ENCODE assay signal across 17 cellular contexts in the genomic region with DNA sequence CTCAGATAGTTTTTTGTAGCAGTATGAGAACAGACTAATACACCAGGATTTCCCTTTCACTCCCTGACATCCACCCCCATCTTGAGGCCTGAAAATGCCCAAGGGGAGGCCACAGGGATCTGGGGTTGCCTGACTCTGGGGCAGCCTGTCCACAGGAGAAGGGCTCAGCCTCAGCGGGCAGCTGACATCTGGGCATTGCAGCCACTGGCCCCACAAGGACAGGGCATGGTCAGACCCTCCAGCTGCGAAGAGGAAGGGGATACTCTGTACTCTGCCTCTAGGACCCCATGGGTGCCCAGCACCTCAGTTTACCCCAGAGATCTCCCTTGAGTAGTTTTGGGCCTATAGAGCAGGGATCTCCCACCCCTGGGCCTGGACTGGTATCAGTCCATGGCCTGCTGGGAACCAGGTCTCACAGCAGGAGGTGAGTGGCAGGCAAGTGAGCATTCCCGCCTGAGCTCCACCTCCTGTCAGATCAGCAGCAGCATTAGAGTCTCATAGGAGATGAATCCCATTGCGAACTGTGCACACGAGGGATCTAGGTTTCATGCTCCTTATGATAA.
A peak's percentile ranks its signal among the peaks of the same experiment; 100 is the strongest.
DNase-seq lines count a peak whose midpoint lies in the region; ATAC-seq and TF ChIP-seq lines count a peak whose summit lies in the region.
"Had no signal": no experiment of that assay in that cellular context is flagged by ENCODE, and none has a peak within 500 bp of the region (broad histone marks: within the 10 kb centered on the region; RNA-seq: fewer than 3 reads in every experiment).

No MANE protein-coding gene starts in this region.

- peaks cover 0 to 11% (median 6%) of the 10 kb centered on the region in 7 donors for H3K9me3 Mint-ChIP-seq in CD14-positive monocyte
- peaks cover 18 to 24% of the 10 kb centered on the region in 2 experiments for H3K9me3 Mint-ChIP-seq in H9

- no peak overlapping the region for H3K4me3 ChIP-seq in esophagus muscularis mucosa
- no peak overlapping the region for H3K4me3 ChIP-seq in gastrocnemius medialis

- no peak overlapping the region for H2BK12ac ChIP-seq in H9 (ENCODE audit: insufficient read length, low read depth, low read length)

- no peak overlapping the region for H3K14ac ChIP-seq in H9 (ENCODE audit: insufficient read depth, low read length)

- no peak overlapping the region for H3K23ac ChIP-seq in H9 (ENCODE audit: insufficient read length, low read depth, low read length)

- in situ Hi-C loops in gastrocnemius medialis (cut with MboI; ENCODE audit: low sequenced_read_pairs in 4 of 4): no loop called here

- H3K9ac ChIP-seq in H9 (ENCODE audit: extremely low read depth, insufficient read length, low read length): no peak overlapping the region

- no peak overlapping the region for H3K18ac ChIP-seq in H9 (ENCODE audit: insufficient read length, low read depth, low read length)

- H4K5ac ChIP-seq in H9 (ENCODE audit: insufficient read length, low read depth, low read length): no peak overlapping the region

- no peak for TF ChIP-seq EP300 in esophagus muscularis mucosa (IDR thresholded peaks at IDR 0.05)

- H4K91ac ChIP-seq in H9 (ENCODE audit: insufficient read length, low read depth, low read length): no peak overlapping the region

- no peak overlapping the region for H3K27ac ChIP-seq in H9 (ENCODE audit: insufficient read length, low read depth, low read length)
- H3K27ac ChIP-seq in esophagus muscularis mucosa (replicated peaks in 1 of 4): no peak overlapping the region
- no peak overlapping the region for H3K27ac ChIP-seq in gastrocnemius medialis
- H3K27ac ChIP-seq: C4-2B, HL-60 had no signal

- no peaks in the 10 kb centered on the region for H3K79me1 ChIP-seq in H9 (ENCODE audit: insufficient read depth, low read depth, low read length, poor library complexity, severe bottlenecking)

- no peak overlapping the region for H3K4ac ChIP-seq in H9 (ENCODE audit: low read depth, low read length)

- peak; percentile 23 for DNase-seq in CD14-positive monocyte (ENCODE audit: low spot score)
- peak; percentile 18 for DNase-seq in H9
- DNase-seq in esophagus muscularis mucosa (ENCODE audit: extremely low spot score): peak; percentile 85
- DNase-seq in posterior vena cava (ENCODE audit: low spot score): peak; percentile 30
- DNase-seq in gastrocnemius medialis: no peak
- no peak for DNase-seq in AG20443 (ENCODE audit: low spot score)
- no peak for DNase-seq in DMS79 (lab: John Stamatoyannopoulos, UW)
- DNase-seq: BE2C; CD8-positive, alpha-beta T cell; COR-L47; DMS153; DND-41; GDM1; HCEC 1CT; HFFc6 had no signal

- H3K9me3 ChIP-seq in H9 (ENCODE audit: control insufficient read depth, low read depth, low read length): no peaks in the 10 kb centered on the region
- H3K9me3 ChIP-seq in esophagus muscularis mucosa: peaks cover 0 to 19% (median 2%) of the 10 kb centered on the region in 4 donors
- no peaks in the 10 kb centered on the region for H3K9me3 ChIP-seq in gastrocnemius medialis
- H3K9me3 ChIP-seq: BE2C had no signal

- H2BK15ac ChIP-seq in H9 (ENCODE audit: low read depth, low read length): no peak overlapping the region

- no peak overlapping the region for H2AK5ac ChIP-seq in H9 (ENCODE audit: insufficient read length, low read length)

- no peak overlapping the region for H3T11ph ChIP-seq in H9 (ENCODE audit: low read length)

- no peaks in the 10 kb centered on the region for H3K36me3 Mint-ChIP-seq in CD14-positive monocyte
- H3K36me3 Mint-ChIP-seq in H9 (ENCODE audit: insufficient read depth in 1 of 3, low read depth in 3 of 3): peaks cover 0 to 13% (median 2%) of the 10 kb centered on the region in 3 experiments; a peak in 4 of 7 replicates
- H3K36me3 Mint-ChIP-seq: CD8-positive, alpha-beta T cell had no signal

- H4K20me1 ChIP-seq in H9 (ENCODE audit: control insufficient read depth, insufficient read depth, insufficient read length): no peaks in the 10 kb centered on the region

- H3K4me1 ChIP-seq in H9 (ENCODE audit: insufficient read depth, low read length): no peaks in the 10 kb centered on the region
- no peaks in the 10 kb centered on the region for H3K4me1 ChIP-seq in esophagus muscularis mucosa
- H3K4me1 ChIP-seq in gastrocnemius medialis: no peaks in the 10 kb centered on the region
- H3K4me1 ChIP-seq: BE2C had no signal

- H2AFZ ChIP-seq in H9 (ENCODE audit: low read length): no peak overlapping the region

- no peaks in the 10 kb centered on the region for H3K36me3 ChIP-seq in esophagus muscularis mucosa
- H3K36me3 ChIP-seq in gastrocnemius medialis: no peaks in the 10 kb centered on the region
- H3K36me3 ChIP-seq: BE2C had no signal

- no peak for TF ChIP-seq CTCF in CD14-positive monocyte (IDR thresholded peaks at IDR 0.05)
- TF ChIP-seq CTCF in H9 (conservative IDR thresholded peaks at IDR 0.05): no peak
- no peak for TF ChIP-seq CTCF in esophagus muscularis mucosa (IDR thresholded peaks at IDR 0.05)
- no peak for TF ChIP-seq CTCF in gastrocnemius medialis (IDR thresholded peaks at IDR 0.05 in 4 of 5, conservative IDR thresholded peaks at IDR 0.05 in 1 of 5)

- no peak for TF ChIP-seq POLR2A in esophagus muscularis mucosa (IDR thresholded peaks at IDR 0.05; ENCODE audit: low read depth)
- TF ChIP-seq POLR2A in gastrocnemius medialis (IDR thresholded peaks at IDR 0.05): no peak

- intact Hi-C loops in CD14-positive monocyte (cut with micrococcal nuclease) (no loop called here), esophagus muscularis mucosa (cut with DNase I) (no loop called here), posterior vena cava (cut with DNase I) (loop anchor here in 1 of 2 donors (1.0 kb wide), 1 partner anchor 13 kb away; no protein-coding TSS in a partner anchor), gastrocnemius medialis (cut with DNase I; ENCODE audit: low total_unique reads) (no loop called here)

- H3K4me3 Mint-ChIP-seq in CD14-positive monocyte: no peak overlapping the region
- no peak overlapping the region for H3K4me3 Mint-ChIP-seq in H9
- H3K4me3 Mint-ChIP-seq: CD8-positive, alpha-beta T cell; HFFc6 had no signal

- no peak for ATAC-seq in gastrocnemius medialis
- ATAC-seq: CD8-positive, alpha-beta T cell had no signal

- no peaks in the 10 kb centered on the region for H3K79me2 ChIP-seq in H9 (ENCODE audit: insufficient read depth, low read length)

- no peak overlapping the region for H2BK20ac ChIP-seq in H9 (ENCODE audit: low read depth, low read length, poor library complexity, severe bottlenecking)

- H3K4me2 ChIP-seq in H9 (ENCODE audit: insufficient read depth, insufficient read length, low read length): no peak overlapping the region

- H3K27me3 ChIP-seq in H9 (ENCODE audit: insufficient read depth, low read length) (no peaks in the 10 kb centered on the region), esophagus muscularis mucosa (peaks cover 0 to 17% (median 0%) of the 10 kb centered on the region in 4 donors), gastrocnemius medialis (no peaks in the 10 kb centered on the region)
- H3K27me3 ChIP-seq: BE2C had no signal

- no peak overlapping the region for H4K8ac ChIP-seq in H9 (replicated peaks; ENCODE audit: insufficient read length, low read depth, low read length)

- no peaks in the 10 kb centered on the region for H3K23me2 ChIP-seq in H9 (ENCODE audit: insufficient read length, low read depth, low read length, poor library complexity, severe bottlenecking)

- H3K56ac ChIP-seq in H9 (ENCODE audit: insufficient read length, low read depth, low read length): no peak overlapping the region

- H3K4me1 Mint-ChIP-seq in CD14-positive monocyte (peaks cover 1% of the 10 kb centered on the region), H9 (no peaks in the 10 kb centered on the region)

- H3K27me3 Mint-ChIP-seq in CD14-positive monocyte (ENCODE audit: low read depth in 3 of 3): peaks cover 4 to 6% (median 5%) of the 10 kb centered on the region in 3 donors
- no peaks in the 10 kb centered on the region; the same call in none of the 2 replicates for H3K27me3 Mint-ChIP-seq in H9 (ENCODE audit: low read depth)

- no CpG with 5 or more reads among the region's 5 CpGs for WGBS in H9 (ENCODE audit: extremely low coverage, insufficient read length, low lambda C conversion rate)
- WGBS in esophagus muscularis mucosa: 89% methylated on average over 4 of the region's 5 CpGs

- H2BK120ac ChIP-seq in H9 (ENCODE audit: low read depth, low read length, poor library complexity, severe bottlenecking): no peak overlapping the region

- no peak overlapping the region for H2BK5ac ChIP-seq in H9 (ENCODE audit: insufficient read length, low read length)

- H3K27ac Mint-ChIP-seq in CD14-positive monocyte (no peak overlapping the region), H9 (no peak overlapping the region)
- H3K27ac Mint-ChIP-seq: CD8-positive, alpha-beta T cell; HFFc6 had no signal

Comparison
In these comparisons a context has a peak if more than half of its experiments do, and no peak if none do; other contexts are left out.
1. DNase-seq: peak in CD14-positive monocyte (single experiment), H9 (single experiment), esophagus muscularis mucosa (single experiment) and posterior vena cava (single experiment); none in gastrocnemius medialis (0 of 2), AG20443 (single experiment) and DMS79 (single experiment).